ENCODE assay signal across 8 cellular contexts in genomic region chr14:50560929-50561280, GRCh38. TPM values are rescaled to one million over a fixed set of nuclear protein-coding genes. Genes with fewer than 3 reads are reported as not detected.
DNase-seq lines count a peak whose midpoint lies in the region; ATAC-seq and TF ChIP-seq lines count a peak whose summit lies in the region.

No MANE protein-coding gene starts in this region.

- peak overlapping the region; percentile 69 to 90 (median 86) for H3K4me3 ChIP-seq in esophagus muscularis mucosa
- peak overlapping the region; percentile 58 for H3K4me3 ChIP-seq in mucosa of stomach (ENCODE audit: low read length)

- H3K9ac ChIP-seq in mucosa of stomach (ENCODE audit: low read length): peak overlapping the region; percentile 67

- DNase-seq in AML-193 (lab: John Stamatoyannopoulos, UW) (peak; percentile 56 to 67), HEK293T (ENCODE audit: extremely low spot score) (peak; percentile 52), NCI-H748 (lab: John Stamatoyannopoulos, UW; ENCODE audit: unreplicated experiment) (peak; percentile 89), activated T-cell treated with anti-CD3 and anti-CD28 coated beads for 48 hours (ENCODE audit: low read depth) (peak; percentile 54), esophagus muscularis mucosa (ENCODE audit: extremely low spot score) (peak; percentile 93)
- peak; percentile 75 for DNase-seq in stimulated activated CD8-positive, alpha-beta memory T cell treated with anti-CD3 and anti-CD28 coated beads, Interleukin-4, amount 100 ng/mL, for 48 hours

- intact Hi-C loops in esophagus muscularis mucosa (cut with DNase I): no loop called here

- peak overlapping the region; percentile 93 to 97 (median 96) for H3K27ac ChIP-seq in esophagus muscularis mucosa (replicated peaks in 1 of 4)

- TF ChIP-seq POLR2A in esophagus muscularis mucosa (IDR thresholded peaks at IDR 0.05; ENCODE audit: low read depth): peak; percentile 8

- H3K4me1 ChIP-seq in esophagus muscularis mucosa: peaks cover 4 to 30% (median 18%) of the 10 kb centered on the region in 4 donors
- no peaks in the 10 kb centered on the region for H3K4me1 ChIP-seq in mucosa of stomach (ENCODE audit: control insufficient read depth, insufficient read depth, low read length)

- WGBS in esophagus muscularis mucosa: 0% methylated on average over 19 of the region's 21 CpGs

- H3K27me3 ChIP-seq in esophagus muscularis mucosa (no peaks in the 10 kb centered on the region), mucosa of stomach (ENCODE audit: control insufficient read depth, insufficient read depth, low read length) (peaks cover 17% of the 10 kb centered on the region)

- POLR2A ChIA-PET in HEK293T (lab: Yijun Ruan, JAX): interaction anchor here (1.0 to 2.1 kb wide), 3 partner anchors 12 to 40 kb away, joined by 4 to 8 read pairs (median 5); no protein-coding TSS in a partner anchor

- no peaks in the 10 kb centered on the region for H3K36me3 ChIP-seq in esophagus muscularis mucosa
- H3K36me3 ChIP-seq in mucosa of stomach (ENCODE audit: control insufficient read depth, insufficient read depth, low read length): no peaks in the 10 kb centered on the region

- TF ChIP-seq EP300 in esophagus muscularis mucosa (IDR thresholded peaks at IDR 0.05): no peak

- H3K9me3 ChIP-seq in esophagus muscularis mucosa (no peaks in the 10 kb centered on the region), mucosa of stomach (ENCODE audit: control insufficient read depth, low read length) (no peaks in the 10 kb centered on the region)

- no peak for TF ChIP-seq CTCF in esophagus muscularis mucosa (IDR thresholded peaks at IDR 0.05)

- CTCF ChIA-PET in HEK293T (lab: Yijun Ruan, JAX): no interaction called here

- ATAC-seq in HG02840 (IDR thresholded peaks at IDR 0.05; ENCODE audit: low FRiP score, unreplicated experiment): no peak

TF ChIP-seq in HEK293T, 16 proteins besides CTCF, POLR2A, EP300 and RAD21:
- TF ChIP-seq ARNT (IDR thresholded peaks at IDR 0.05) (0 out of 2 replicates have a peak, but pooled peaks have one; percentile 9), PKNOX1 (IDR thresholded peaks at IDR 0.05) (no peak)

RNA-seq across cellular contexts. Expression of gene ATL1, which starts 1.0 kb away (rescaled TPM):
- total RNA-seq in esophagus muscularis mucosa: 10 to 100 TPM; 13.6 to 27.9 (median 18.6) TPM

RNA-seq across cellular contexts. Expression of gene MAP4K5, which starts 28.5 kb away (rescaled TPM):
- 100 to 1,000 TPM in 1 of 4 donors, 10 to 100 TPM in 3; 84.4 to 108 (median 91.2) TPM for total RNA-seq in esophagus muscularis mucosa
